Comparison of ENCODE assay signal across 1 cellular context in genomic region chr20:25173886-25174308, GRCh38.
TF ChIP-seq lines count a peak whose summit lies in the region.

No MANE protein-coding gene starts in this region.

TF ChIP-seq in HepG2, 621 proteins besides CTCF, POLR2A, EP300 and RAD21 (continued from another document and continues in another):
- TF ChIP-seq ZNF619 (CRISPR knock-in tag; IDR thresholded peaks at IDR 0.05) (no peak), POLR2G (IDR thresholded peaks at IDR 0.05; ENCODE audit: low read depth, low read length) (peak; percentile 54; the same call in 1 of the 2 replicates), ZBED4 (CRISPR knock-in tag; IDR thresholded peaks at IDR 0.05; ENCODE audit: borderline replicate concordance) (no peak; the same call in 1 of the 2 replicates), JUNB (CRISPR knock-in tag; IDR thresholded peaks at IDR 0.05; ENCODE audit: borderline replicate concordance) (peak; percentile 95), FOXP4 (CRISPR knock-in tag; IDR thresholded peaks at IDR 0.05) (peak; percentile 79), ZNF790 (CRISPR knock-in tag; IDR thresholded peaks at IDR 0.05; ENCODE audit: borderline replicate concordance) (no peak), ZNF292 (CRISPR knock-in tag; IDR thresholded peaks at IDR 0.05; ENCODE audit: borderline replicate concordance, low read depth) (peak; percentile 10; the same call in 1 of the 2 replicates), ZNF7 (CRISPR knock-in tag; IDR thresholded peaks at IDR 0.05) (no peak), HMGXB3 (CRISPR knock-in tag; IDR thresholded peaks at IDR 0.05; ENCODE audit: borderline replicate concordance) (peak; percentile 56; the same call in 1 of the 2 replicates), ZNF788 (CRISPR knock-in tag; IDR thresholded peaks at IDR 0.05; ENCODE audit: borderline replicate concordance) (peak; percentile 27; the same call in 1 of the 2 replicates), POGZ (CRISPR knock-in tag; IDR thresholded peaks at IDR 0.05) (peak; percentile 88), KLF9 (CRISPR knock-in tag; IDR thresholded peaks at IDR 0.05; ENCODE audit: low read depth) (peak; percentile 19; the same call in 1 of the 2 replicates), POLR2AphosphoS5 (IDR thresholded peaks at IDR 0.05; ENCODE audit: low read depth, low read length) (no peak), ZNF234 (CRISPR knock-in tag; conservative IDR thresholded peaks at IDR 0.05) (no peak), ZNF720 (CRISPR knock-in tag; IDR thresholded peaks at IDR 0.05) (no peak), ERF (CRISPR knock-in tag; IDR thresholded peaks at IDR 0.05) (peak; percentile 76), NCOA1 (CRISPR knock-in tag; IDR thresholded peaks at IDR 0.05) (no peak), ZMAT5 (CRISPR knock-in tag; IDR thresholded peaks at IDR 0.05; ENCODE audit: borderline replicate concordance, low read depth) (no peak), TMF1 (CRISPR knock-in tag; IDR thresholded peaks at IDR 0.05; ENCODE audit: low read depth) (no peak), EHMT2 (IDR thresholded peaks at IDR 0.05; ENCODE audit: borderline replicate concordance, low read depth, low read length) (peak; percentile 95), PCBP1 (IDR thresholded peaks at IDR 0.05; ENCODE audit: borderline replicate concordance, low read depth, low read length) (no peak), BRCA1 (CRISPR knock-in tag; IDR thresholded peaks at IDR 0.05) (no peak), SMC3 (IDR thresholded peaks at IDR 0.05; ENCODE audit: low read length) (no peak), MXD4 (CRISPR knock-in tag; IDR thresholded peaks at IDR 0.05) (0 out of 2 replicates have a peak, but pooled peaks have one; percentile 27), ZKSCAN5 (CRISPR knock-in tag; IDR thresholded peaks at IDR 0.05) (no peak), HMG20B (CRISPR knock-in tag; conservative IDR thresholded peaks at IDR 0.05) (peak; percentile 54; the same call in 1 of the 2 replicates), SOX5 (CRISPR knock-in tag; IDR thresholded peaks at IDR 0.05; ENCODE audit: borderline replicate concordance) (peak; percentile 72), HOMEZ (CRISPR knock-in tag; IDR thresholded peaks at IDR 0.05; ENCODE audit: low read depth) (peak; percentile 91), ZNF367 (CRISPR knock-in tag; IDR thresholded peaks at IDR 0.05; ENCODE audit: borderline replicate concordance) (no peak), ZNF558 (CRISPR knock-in tag; IDR thresholded peaks at IDR 0.05; ENCODE audit: borderline replicate concordance) (no peak), ELF3 (CRISPR knock-in tag; IDR thresholded peaks at IDR 0.05) (peak; percentile 62)
- TF ChIP-seq, protein P1, sequence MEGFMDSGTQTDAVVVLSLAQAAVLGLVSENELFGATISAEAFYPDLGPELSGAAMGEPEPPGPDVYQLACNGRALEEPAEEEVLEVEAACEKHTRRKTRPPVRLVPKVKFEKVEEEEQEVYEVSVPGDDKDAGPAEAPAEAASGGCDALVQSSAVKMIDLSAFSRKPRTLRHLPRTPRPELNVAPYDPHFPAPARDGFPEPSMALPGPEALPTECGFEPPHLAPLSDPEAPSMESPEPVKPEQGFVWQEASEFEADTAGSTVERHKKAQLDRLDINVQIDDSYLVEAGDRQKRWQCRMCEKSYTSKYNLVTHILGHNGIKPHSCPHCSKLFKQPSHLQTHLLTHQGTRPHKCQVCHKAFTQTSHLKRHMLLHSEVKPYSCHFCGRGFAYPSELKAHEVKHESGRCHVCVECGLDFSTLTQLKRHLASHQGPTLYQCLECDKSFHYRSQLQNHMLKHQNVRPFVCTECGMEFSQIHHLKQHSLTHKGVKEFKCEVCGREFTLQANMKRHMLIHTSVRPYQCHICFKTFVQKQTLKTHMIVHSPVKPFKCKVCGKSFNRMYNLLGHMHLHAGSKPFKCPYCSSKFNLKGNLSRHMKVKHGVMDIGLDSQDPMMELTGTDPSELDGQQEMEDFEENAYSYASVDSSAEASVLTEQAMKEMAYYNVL (CRISPR knock-in tag; IDR thresholded peaks at IDR 0.05; ENCODE audit: borderline replicate concordance) = no peak
- TF ChIP-seq, protein P2, sequence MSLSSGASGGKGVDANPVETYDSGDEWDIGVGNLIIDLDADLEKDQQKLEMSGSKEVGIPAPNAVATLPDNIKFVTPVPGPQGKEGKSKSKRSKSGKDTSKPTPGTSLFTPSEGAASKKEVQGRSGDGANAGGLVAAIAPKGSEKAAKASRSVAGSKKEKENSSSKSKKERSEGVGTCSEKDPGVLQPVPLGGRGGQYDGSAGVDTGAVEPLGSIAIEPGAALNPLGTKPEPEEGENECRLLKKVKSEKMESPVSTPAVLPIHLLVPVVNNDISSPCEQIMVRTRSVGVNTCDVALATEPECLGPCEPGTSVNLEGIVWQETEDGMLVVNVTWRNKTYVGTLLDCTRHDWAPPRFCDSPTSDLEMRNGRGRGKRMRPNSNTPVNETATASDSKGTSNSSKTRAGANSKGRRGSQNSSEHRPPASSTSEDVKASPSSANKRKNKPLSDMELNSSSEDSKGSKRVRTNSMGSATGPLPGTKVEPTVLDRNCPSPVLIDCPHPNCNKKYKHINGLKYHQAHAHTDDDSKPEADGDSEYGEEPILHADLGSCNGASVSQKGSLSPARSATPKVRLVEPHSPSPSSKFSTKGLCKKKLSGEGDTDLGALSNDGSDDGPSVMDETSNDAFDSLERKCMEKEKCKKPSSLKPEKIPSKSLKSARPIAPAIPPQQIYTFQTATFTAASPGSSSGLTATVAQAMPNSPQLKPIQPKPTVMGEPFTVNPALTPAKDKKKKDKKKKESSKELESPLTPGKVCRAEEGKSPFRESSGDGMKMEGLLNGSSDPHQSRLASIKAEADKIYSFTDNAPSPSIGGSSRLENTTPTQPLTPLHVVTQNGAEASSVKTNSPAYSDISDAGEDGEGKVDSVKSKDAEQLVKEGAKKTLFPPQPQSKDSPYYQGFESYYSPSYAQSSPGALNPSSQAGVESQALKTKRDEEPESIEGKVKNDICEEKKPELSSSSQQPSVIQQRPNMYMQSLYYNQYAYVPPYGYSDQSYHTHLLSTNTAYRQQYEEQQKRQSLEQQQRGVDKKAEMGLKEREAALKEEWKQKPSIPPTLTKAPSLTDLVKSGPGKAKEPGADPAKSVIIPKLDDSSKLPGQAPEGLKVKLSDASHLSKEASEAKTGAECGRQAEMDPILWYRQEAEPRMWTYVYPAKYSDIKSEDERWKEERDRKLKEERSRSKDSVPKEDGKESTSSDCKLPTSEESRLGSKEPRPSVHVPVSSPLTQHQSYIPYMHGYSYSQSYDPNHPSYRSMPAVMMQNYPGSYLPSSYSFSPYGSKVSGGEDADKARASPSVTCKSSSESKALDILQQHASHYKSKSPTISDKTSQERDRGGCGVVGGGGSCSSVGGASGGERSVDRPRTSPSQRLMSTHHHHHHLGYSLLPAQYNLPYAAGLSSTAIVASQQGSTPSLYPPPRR (CRISPR knock-in tag; IDR thresholded peaks at IDR 0.05; ENCODE audit: borderline replicate concordance) = peak; percentile 33; the same call in 1 of the 2 replicates
- TF ChIP-seq, protein P3, sequence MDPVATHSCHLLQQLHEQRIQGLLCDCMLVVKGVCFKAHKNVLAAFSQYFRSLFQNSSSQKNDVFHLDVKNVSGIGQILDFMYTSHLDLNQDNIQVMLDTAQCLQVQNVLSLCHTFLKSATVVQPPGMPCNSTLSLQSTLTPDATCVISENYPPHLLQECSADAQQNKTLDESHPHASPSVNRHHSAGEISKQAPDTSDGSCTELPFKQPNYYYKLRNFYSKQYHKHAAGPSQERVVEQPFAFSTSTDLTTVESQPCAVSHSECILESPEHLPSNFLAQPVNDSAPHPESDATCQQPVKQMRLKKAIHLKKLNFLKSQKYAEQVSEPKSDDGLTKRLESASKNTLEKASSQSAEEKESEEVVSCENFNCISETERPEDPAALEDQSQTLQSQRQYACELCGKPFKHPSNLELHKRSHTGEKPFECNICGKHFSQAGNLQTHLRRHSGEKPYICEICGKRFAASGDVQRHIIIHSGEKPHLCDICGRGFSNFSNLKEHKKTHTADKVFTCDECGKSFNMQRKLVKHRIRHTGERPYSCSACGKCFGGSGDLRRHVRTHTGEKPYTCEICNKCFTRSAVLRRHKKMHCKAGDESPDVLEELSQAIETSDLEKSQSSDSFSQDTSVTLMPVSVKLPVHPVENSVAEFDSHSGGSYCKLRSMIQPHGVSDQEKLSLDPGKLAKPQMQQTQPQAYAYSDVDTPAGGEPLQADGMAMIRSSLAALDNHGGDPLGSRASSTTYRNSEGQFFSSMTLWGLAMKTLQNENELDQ (CRISPR knock-in tag; IDR thresholded peaks at IDR 0.05; ENCODE audit: borderline replicate concordance) = 0 out of 2 replicates have a peak, but pooled peaks have one; percentile 18
